Comparison of ENCODE assay signal across 16 cellular contexts in genomic region chr9:99533421-99533820, GRCh38.
A peak's percentile ranks its signal among the peaks of the same experiment; 100 is the strongest.
DNase-seq lines count a peak whose midpoint lies in the region; ATAC-seq and TF ChIP-seq lines count a peak whose summit lies in the region.
"Had no signal": no experiment of that assay in that cellular context is flagged by ENCODE, and none has a peak within 500 bp of the region (broad histone marks: within the 10 kb centered on the region; RNA-seq: fewer than 3 reads in every experiment).

No MANE protein-coding gene starts in this region.

- H3K4ac ChIP-seq in IMR-90 (ENCODE audit: low read depth, low read length), result no peak overlapping the region

- no peak for TF ChIP-seq RAD21 in IMR-90 (IDR thresholded peaks at IDR 0.05; ENCODE audit: low read length)

- no peak for TF ChIP-seq POLR2A in IMR-90 (IDR thresholded peaks at IDR 0.05; ENCODE audit: low read depth, low read length)

- no peaks in the 10 kb centered on the region for H3K36me3 Mint-ChIP-seq in activated T-helper 2 cell treated with anti-CD3 and anti-CD28 coated beads, Interferon-gamma antibody, Interleukin-2, Interleukin-4, amounts not matched to agents 10 μg/mL and 5 μg/mL and 100 μg/mL, durations not matched to agents 14 hours and 24 hours and 36 hours (ENCODE audit: low read depth)
- H3K36me3 Mint-ChIP-seq in MCF 10A (ENCODE audit: insufficient read depth, unreplicated experiment) (no peaks in the 10 kb centered on the region), neural progenitor cell (no peaks in the 10 kb centered on the region)
- H3K36me3 Mint-ChIP-seq: CD8-positive, alpha-beta T cell had no signal

- H3K27me3 ChIP-seq in IMR-90 (ENCODE audit: control insufficient read depth, insufficient read depth, low read length) (peaks cover 7% of the 10 kb centered on the region), WERI-Rb-1 (ENCODE audit: insufficient read depth, low read depth, severe bottlenecking) (no peaks in the 10 kb centered on the region), neural progenitor cell (no peaks in the 10 kb centered on the region)
- H3K27me3 ChIP-seq: BLaER1 treated with 17β-estradiol and CSF1 and Interleukin-3, amounts not matched to agents 10 nM and 100 nM had no signal

- no peak overlapping the region for H2BK15ac ChIP-seq in IMR-90 (ENCODE audit: low read depth, low read length)

- H4K91ac ChIP-seq in IMR-90 (ENCODE audit: insufficient read depth, low read depth, low read length), result no peak overlapping the region

- no peaks in the 10 kb centered on the region for H3K9me3 Mint-ChIP-seq in activated T-helper 2 cell treated with anti-CD3 and anti-CD28 coated beads, Interferon-gamma antibody, Interleukin-2, Interleukin-4, amounts not matched to agents 10 μg/mL and 5 μg/mL and 100 μg/mL, durations not matched to agents 14 hours and 24 hours and 36 hours
- H3K9me3 Mint-ChIP-seq in MCF 10A (ENCODE audit: unreplicated experiment) (no peaks in the 10 kb centered on the region), neural progenitor cell (peaks cover 1% of the 10 kb centered on the region)
- H3K9me3 Mint-ChIP-seq: CD8-positive, alpha-beta T cell had no signal

- H3K4me1 ChIP-seq in IMR-90 (ENCODE audit: control insufficient read depth, insufficient read depth, low read length), result no peaks in the 10 kb centered on the region
- no peaks in the 10 kb centered on the region for H3K4me1 ChIP-seq in neural progenitor cell
- H3K4me1 ChIP-seq: BLaER1 treated with 17β-estradiol and CSF1 and Interleukin-3, amounts not matched to agents 10 nM and 100 nM; HAP-1 had no signal

- no peak overlapping the region for H4K5ac ChIP-seq in IMR-90 (ENCODE audit: low read depth, low read length)

- H3K4me1 Mint-ChIP-seq in activated T-helper 2 cell treated with anti-CD3 and anti-CD28 coated beads, Interferon-gamma antibody, Interleukin-2, Interleukin-4, amounts not matched to agents 10 μg/mL and 5 μg/mL and 100 μg/mL, durations not matched to agents 14 hours and 24 hours and 36 hours (ENCODE audit: low read depth), result peaks cover 8% of the 10 kb centered on the region
- H3K4me1 Mint-ChIP-seq in MCF 10A (ENCODE audit: insufficient read depth, unreplicated experiment), result no peaks in the 10 kb centered on the region
- peaks cover 10% of the 10 kb centered on the region for H3K4me1 Mint-ChIP-seq in neural progenitor cell
- H3K4me1 Mint-ChIP-seq: B cell had no signal

- DNase-seq in IMR-90, result no peak
- no peak for DNase-seq in activated T-helper 2 cell treated with anti-CD3 and anti-CD28 coated beads, Interferon-gamma antibody, Interleukin-2, Interleukin-4, amounts not matched to agents 10 μg/mL and 5 μg/mL and 100 μg/mL, durations not matched to agents 14 hours and 24 hours and 36 hours (ENCODE audit: low spot score)
- no peak for DNase-seq in MCF 10A (ENCODE audit: unreplicated experiment)
- DNase-seq in WERI-Rb-1, result no peak
- DNase-seq in neural progenitor cell (ENCODE audit: low spot score), result no peak
- DNase-seq: Calu3; CD8-positive, alpha-beta T cell; DMS79 treated with DMSO at 0.1 percent for 48 hours; GF-D8; GM23248; KBM-7 had no signal

- no peak overlapping the region for H3K56ac ChIP-seq in IMR-90 (ENCODE audit: extremely low read depth, insufficient read depth, low read length)

- TF ChIP-seq CTCF in IMR-90 (conservative IDR thresholded peaks at IDR 0.05; ENCODE audit: low read depth, low read length) (no peak), MCF 10A (IDR thresholded peaks at IDR 0.05; ENCODE audit: unreplicated experiment) (no peak), WERI-Rb-1 (IDR thresholded peaks at IDR 0.05; ENCODE audit: low read depth, low read length) (no peak), neural progenitor cell (IDR thresholded peaks at IDR 0.05) (no peak)

- no peak overlapping the region for H2AFZ ChIP-seq in IMR-90 (replicated peaks; ENCODE audit: low read length, poor library complexity)
- H2AFZ ChIP-seq in neural progenitor cell (replicated peaks), result no peak overlapping the region
- H2AFZ ChIP-seq: GM23248 had no signal

- no TSS peak for BruUV-seq in IMR-90 (replicated peaks; lab: Mats Ljungman, UMichigan)
- no TSS peak for BruUV-seq in MCF 10A (replicated peaks; lab: Mats Ljungman, UMichigan)

- no peak overlapping the region for H3K18ac ChIP-seq in IMR-90 (ENCODE audit: low read depth, low read length)

- POLR2A ChIA-PET in IMR-90 (lab: Charles Lee; ENCODE audit: unreplicated experiment) (no interaction called here), MCF 10A (lab: Yijun Ruan, JAX) (interaction anchor here (1.5 kb wide), 1 partner anchor 10 kb away, joined by 3 read pairs; no protein-coding TSS in a partner anchor)

- H3K9me1 ChIP-seq in IMR-90 (ENCODE audit: insufficient read depth, low read length), result no peaks in the 10 kb centered on the region

- H3K36me3 ChIP-seq in IMR-90 (ENCODE audit: control insufficient read depth, insufficient read depth, low read length), result no peaks in the 10 kb centered on the region
- H3K36me3 ChIP-seq in WERI-Rb-1, result no peaks in the 10 kb centered on the region
- H3K36me3 ChIP-seq in neural progenitor cell, result no peaks in the 10 kb centered on the region
- H3K36me3 ChIP-seq: BLaER1 treated with 17β-estradiol and CSF1 and Interleukin-3, amounts not matched to agents 10 nM and 100 nM; HAP-1 had no signal

- H3K4me3 Mint-ChIP-seq in activated T-helper 2 cell treated with anti-CD3 and anti-CD28 coated beads, Interferon-gamma antibody, Interleukin-2, Interleukin-4, amounts not matched to agents 10 μg/mL and 5 μg/mL and 100 μg/mL, durations not matched to agents 14 hours and 24 hours and 36 hours (ENCODE audit: low read depth), result no peak overlapping the region
- H3K4me3 Mint-ChIP-seq in MCF 10A (ENCODE audit: unreplicated experiment) (no peak overlapping the region), neural progenitor cell (no peak overlapping the region)
- H3K4me3 Mint-ChIP-seq: B cell; CD8-positive, alpha-beta T cell had no signal

- H2AK9ac ChIP-seq in IMR-90 (replicated peaks; ENCODE audit: low read depth, low read length, poor library complexity), result no peak overlapping the region

- H3F3A ChIP-seq in neural progenitor cell (ENCODE audit: low read depth), result no peaks in the 10 kb centered on the region

- peak; percentile 51 for ATAC-seq in GM21529 (IDR thresholded peaks at IDR 0.05; ENCODE audit: unreplicated experiment)
- no peak for ATAC-seq in IMR-90 (ENCODE audit: low read depth)
- ATAC-seq: CD8-positive, alpha-beta T cell had no signal

- intact Hi-C loops in IMR-90 (cut with micrococcal nuclease), result no loop called here
- intact Hi-C loops in activated T-helper 2 cell treated with anti-CD3 and anti-CD28 coated beads, Interferon-gamma antibody, Interleukin-2, Interleukin-4, amounts not matched to agents 10 μg/mL and 5 μg/mL and 100 μg/mL, durations not matched to agents 14 hours and 24 hours and 36 hours (cut with micrococcal nuclease), result no loop called here
- intact Hi-C loops in MCF 10A (cut with micrococcal nuclease), result no loop called here

- WGBS in IMR-90 (ENCODE audit: extremely low coverage in 2 of 2, insufficient read length in 1 of 2), 2 experiments, result no CpG with 5 or more reads among the region's 3 CpGs

- H2BK120ac ChIP-seq in IMR-90 (ENCODE audit: low read depth, low read length), result no peak overlapping the region

- H3K23ac ChIP-seq in IMR-90 (ENCODE audit: low read depth, low read length), result no peak overlapping the region

- H2AK5ac ChIP-seq in IMR-90 (ENCODE audit: low read depth, low read length), result no peak overlapping the region

- H2BK20ac ChIP-seq in IMR-90 (ENCODE audit: low read depth, low read length), result no peak overlapping the region

- H4K8ac ChIP-seq in IMR-90 (ENCODE audit: low read depth in 2 of 2, low read length in 2 of 2), result no peak overlapping the region

- no peaks in the 10 kb centered on the region for H4K20me1 ChIP-seq in IMR-90 (ENCODE audit: insufficient read depth, low read length)
- no peaks in the 10 kb centered on the region for H4K20me1 ChIP-seq in neural progenitor cell (ENCODE audit: low read depth)
- H4K20me1 ChIP-seq: BLaER1 treated with 17β-estradiol and CSF1 and Interleukin-3, amounts not matched to agents 10 nM and 100 nM had no signal

- no peaks in the 10 kb centered on the region for H3K79me2 ChIP-seq in neural progenitor cell (ENCODE audit: low read depth)

- H3K27ac Mint-ChIP-seq in activated T-helper 2 cell treated with anti-CD3 and anti-CD28 coated beads, Interferon-gamma antibody, Interleukin-2, Interleukin-4, amounts not matched to agents 10 μg/mL and 5 μg/mL and 100 μg/mL, durations not matched to agents 14 hours and 24 hours and 36 hours, result peak overlapping the region; percentile 13
- H3K27ac Mint-ChIP-seq in MCF 10A (ENCODE audit: low read depth, unreplicated experiment), result no peak overlapping the region
- H3K27ac Mint-ChIP-seq in neural progenitor cell, result no peak overlapping the region
- H3K27ac Mint-ChIP-seq: B cell; CD8-positive, alpha-beta T cell had no signal

- no peak overlapping the region for H3K14ac ChIP-seq in IMR-90 (replicated peaks; ENCODE audit: low read depth, low read length)

- no peak overlapping the region for H3K4me3 ChIP-seq in IMR-90 (ENCODE audit: insufficient read depth, low read depth, low read length)
- no peak overlapping the region for H3K4me3 ChIP-seq in WERI-Rb-1 (ENCODE audit: low read depth, low read length)
- no peak overlapping the region for H3K4me3 ChIP-seq in neural progenitor cell
- H3K4me3 ChIP-seq: BLaER1 treated with 17β-estradiol and CSF1 and Interleukin-3, amounts not matched to agents 10 nM and 100 nM; GM23248; HAP-1 had no signal

- no peaks in the 10 kb centered on the region for H3K79me1 ChIP-seq in IMR-90 (ENCODE audit: low read depth in 1 of 2, low read length in 2 of 2)

- in situ Hi-C loops in IMR-90 (cut with MboI; ENCODE audit: low sequenced_read_pairs), result no loop called here

- H2BK5ac ChIP-seq in IMR-90 (ENCODE audit: low read depth, low read length, poor library complexity, severe bottlenecking), result no peak overlapping the region

- H3K9ac ChIP-seq in IMR-90 (ENCODE audit: low read depth, low read length) (no peak overlapping the region), neural progenitor cell (no peak overlapping the region)
- H3K9ac ChIP-seq: BLaER1 treated with 17β-estradiol and CSF1 and Interleukin-3, amounts not matched to agents 10 nM and 100 nM; GM23248 had no signal

- dilution Hi-C loops in IMR-90 (cut with HindIII; ENCODE audit: low sequenced_read_pairs, unreplicated experiment), result no loop called here

- H3K27me3 Mint-ChIP-seq in activated T-helper 2 cell treated with anti-CD3 and anti-CD28 coated beads, Interferon-gamma antibody, Interleukin-2, Interleukin-4, amounts not matched to agents 10 μg/mL and 5 μg/mL and 100 μg/mL, durations not matched to agents 14 hours and 24 hours and 36 hours (ENCODE audit: low read depth), result peaks cover 12% of the 10 kb centered on the region
- H3K27me3 Mint-ChIP-seq in MCF 10A (ENCODE audit: insufficient read depth, unreplicated experiment) (peaks cover 13% of the 10 kb centered on the region), neural progenitor cell (ENCODE audit: insufficient read depth, low read depth) (no peaks in the 10 kb centered on the region)

- CTCF ChIA-PET in IMR-90 (lab: Yijun Ruan, JAX), result interaction anchor here (1.6 kb wide), 1 partner anchor 9 kb away, joined by 4 read pairs; no protein-coding TSS in a partner anchor
- CTCF ChIA-PET in MCF 10A (lab: Yijun Ruan, JAX), result no interaction called here

- H3K4me2 ChIP-seq in IMR-90 (ENCODE audit: low read depth, low read length) (no peak overlapping the region), neural progenitor cell (no peak overlapping the region)
- H3K4me2 ChIP-seq: BLaER1 treated with 17β-estradiol and CSF1 and Interleukin-3, amounts not matched to agents 10 nM and 100 nM had no signal

- H3K9me3 ChIP-seq in IMR-90 (ENCODE audit: control insufficient read depth, insufficient read depth, low read length) (no peaks in the 10 kb centered on the region), WERI-Rb-1 (ENCODE audit: severe bottlenecking) (no peaks in the 10 kb centered on the region), neural progenitor cell (ENCODE audit: low read depth) (no peaks in the 10 kb centered on the region)
- H3K9me3 ChIP-seq: HAP-1 had no signal

- no peak overlapping the region for H3K27ac ChIP-seq in IMR-90 (ENCODE audit: insufficient read depth, low read length)
- no peak overlapping the region for H3K27ac ChIP-seq in WERI-Rb-1
- no peak overlapping the region for H3K27ac ChIP-seq in neural progenitor cell
- H3K27ac ChIP-seq: BLaER1 treated with 17β-estradiol and CSF1 and Interleukin-3, amounts not matched to agents 10 nM and 100 nM; GM23248; HL-60 had no signal
